21 cellular contexts compared by ENCODE assay signal in genomic region chr6:37512400-37512958, GRCh38. TPM values are rescaled to one million over a fixed set of nuclear protein-coding genes. Genes with fewer than 3 reads are reported as not detected.
DNase-seq lines count a peak whose midpoint lies in the region; ATAC-seq, FAIRE-seq and TF ChIP-seq lines count a peak whose summit lies in the region.
"Had no signal": no experiment of that assay in that cellular context is flagged by ENCODE, and none has a peak within 500 bp of the region (broad histone marks: within the 10 kb centered on the region; RNA-seq: fewer than 3 reads in every experiment).

No MANE protein-coding gene starts in this region.

- H3K4me1 ChIP-seq in H9 (ENCODE audit: insufficient read depth, low read length) = peaks cover 14% of the 10 kb centered on the region; the same call in 1 of the 2 replicates
- H3K4me1 ChIP-seq in astrocyte (ENCODE audit: insufficient read depth, low read length) = peaks cover 10% of the 10 kb centered on the region
- peaks cover 51% of the 10 kb centered on the region for H3K4me1 ChIP-seq in iPS-20b (ENCODE audit: insufficient read depth, low read length)

- H3K27me3 Mint-ChIP-seq in H9 (ENCODE audit: low read depth) (peaks cover 41% of the 10 kb centered on the region), astrocyte (ENCODE audit: low read depth, unreplicated experiment) (peaks cover 54% of the 10 kb centered on the region)
- H3K27me3 Mint-ChIP-seq in stimulated activated memory B cell treated with anti-CD40 and anti-IgM and Interleukin-4, amounts not matched to agents 10 μg/mL and 1 μg/mL and 100 μg/mL, for 72 hours = no peaks in the 10 kb centered on the region
- no peaks in the 10 kb centered on the region for H3K27me3 Mint-ChIP-seq in activated CD8-positive, alpha-beta T cell treated with anti-CD3 and anti-CD28 coated beads, Interleukin-2, amount 10 ng/mL, durations not matched to agents 7 days and 5 days (ENCODE audit: low read depth)

- H3K4me1 Mint-ChIP-seq in H9 (peaks cover 55 to 83% of the 10 kb centered on the region in 2 experiments), astrocyte (ENCODE audit: low read depth, unreplicated experiment) (peaks cover 14% of the 10 kb centered on the region)
- peaks cover 48% of the 10 kb centered on the region for H3K4me1 Mint-ChIP-seq in stimulated activated memory B cell treated with anti-CD40 and anti-IgM and Interleukin-4, amounts not matched to agents 10 μg/mL and 1 μg/mL and 100 μg/mL, for 72 hours
- peaks cover 53% of the 10 kb centered on the region for H3K4me1 Mint-ChIP-seq in activated CD8-positive, alpha-beta T cell treated with anti-CD3 and anti-CD28 coated beads, Interleukin-2, amount 10 ng/mL, durations not matched to agents 7 days and 5 days (ENCODE audit: low read depth)

- WGBS in H9 (ENCODE audit: extremely low coverage, insufficient read length, low lambda C conversion rate) = no CpG with 5 or more reads among the region's 11 CpGs

- H3K4ac ChIP-seq in H9 (ENCODE audit: low read depth, low read length) = no peak overlapping the region

- H2AK5ac ChIP-seq in H9 (ENCODE audit: insufficient read length, low read length) = no peak overlapping the region

- H3K27me3 ChIP-seq in H9 (ENCODE audit: insufficient read depth, low read length) (peaks cover 6% of the 10 kb centered on the region; the same call in 1 of the 2 replicates), astrocyte (ENCODE audit: insufficient read depth, low read length) (peaks cover 26% of the 10 kb centered on the region), iPS-20b (ENCODE audit: insufficient read depth, low read length) (peaks cover 51% of the 10 kb centered on the region)
- H3K27me3 ChIP-seq: MG63 had no signal

- H3K36me3 Mint-ChIP-seq in H9 (ENCODE audit: insufficient read depth in 1 of 3, low read depth in 3 of 3) (peaks cover 0 to 5% (median 0%) of the 10 kb centered on the region in 3 experiments; a peak in 3 of 7 replicates), astrocyte (ENCODE audit: low read depth, unreplicated experiment) (no peaks in the 10 kb centered on the region)
- no peaks in the 10 kb centered on the region for H3K36me3 Mint-ChIP-seq in stimulated activated memory B cell treated with anti-CD40 and anti-IgM and Interleukin-4, amounts not matched to agents 10 μg/mL and 1 μg/mL and 100 μg/mL, for 72 hours
- no peaks in the 10 kb centered on the region for H3K36me3 Mint-ChIP-seq in activated naive CD4-positive, alpha-beta T cell treated with anti-CD3 and anti-CD28 coated beads, Interleukin-2, amount 50 U/mL, for 72 hours
- no peaks in the 10 kb centered on the region for H3K36me3 Mint-ChIP-seq in activated CD8-positive, alpha-beta T cell treated with anti-CD3 and anti-CD28 coated beads, Interleukin-2, amount 10 ng/mL, durations not matched to agents 7 days and 5 days (ENCODE audit: low read depth)
- H3K36me3 Mint-ChIP-seq: type B pancreatic cell had no signal

- CTCF ChIA-PET in activated CD8-positive, alpha-beta T cell treated with anti-CD3 and anti-CD28 coated beads, Interleukin-2, amount 10 ng/mL, durations not matched to agents 7 days and 5 days (lab: Charles Lee) = interaction anchor here (0.9 kb wide), 1 partner anchor 10 kb away, joined by 6 read pairs; no protein-coding TSS in a partner anchor

- no peak overlapping the region for H2BK120ac ChIP-seq in H9 (ENCODE audit: low read depth, low read length, poor library complexity, severe bottlenecking)

- ATAC-seq in stimulated activated memory B cell treated with anti-CD40 and anti-IgM and Interleukin-4, amounts not matched to agents 10 μg/mL and 1 μg/mL and 100 μg/mL, for 72 hours = no peak
- no peak for ATAC-seq in GM21576 (IDR thresholded peaks at IDR 0.05; ENCODE audit: unreplicated experiment)
- ATAC-seq in activated naive CD4-positive, alpha-beta T cell treated with anti-CD3 and anti-CD28 coated beads, Interleukin-2, amount 50 U/mL, for 72 hours = no peak
- no peak for ATAC-seq in activated CD8-positive, alpha-beta T cell treated with anti-CD3 and anti-CD28 coated beads, Interleukin-2, amount 10 ng/mL, durations not matched to agents 7 days and 5 days
- ATAC-seq: left ventricle myocardium superior had no signal

- no peaks in the 10 kb centered on the region for H3K79me1 ChIP-seq in H9 (ENCODE audit: insufficient read depth, low read depth, low read length, poor library complexity, severe bottlenecking)

- H2AFZ ChIP-seq in H9 (ENCODE audit: low read length) = no peak overlapping the region
- no peak overlapping the region for H2AFZ ChIP-seq in astrocyte (ENCODE audit: low read depth, low read length)

- no peak overlapping the region for H3K23ac ChIP-seq in H9 (ENCODE audit: insufficient read length, low read depth, low read length)

- H3K56ac ChIP-seq in H9 (ENCODE audit: insufficient read length, low read depth, low read length) = no peak overlapping the region

- H3K4me3 ChIP-seq in astrocyte (ENCODE audit: insufficient read depth, low read depth, low read length) = no peak overlapping the region
- peak overlapping the region; percentile 55; the same call in 1 of the 2 replicates for H3K4me3 ChIP-seq in iPS-20b (ENCODE audit: low read length)
- H3K4me3 ChIP-seq: MG63, skin epidermis, stomach had no signal

- H3K79me2 ChIP-seq in H9 (ENCODE audit: insufficient read depth, low read length) = no peaks in the 10 kb centered on the region
- H3K79me2 ChIP-seq in astrocyte (ENCODE audit: insufficient read depth, low read length) = no peaks in the 10 kb centered on the region

- no peak overlapping the region for H2BK20ac ChIP-seq in H9 (ENCODE audit: low read depth, low read length, poor library complexity, severe bottlenecking)

- DNase-seq in H9 (peak; percentile 64), astrocyte (ENCODE audit: low read depth) (no peak)
- no peak for DNase-seq in activated naive CD4-positive, alpha-beta T cell treated with anti-CD3 and anti-CD28 coated beads, Interleukin-2, amount 50 U/mL, for 72 hours (ENCODE audit: low spot score in 2 of 2)
- no peak for DNase-seq in activated CD8-positive, alpha-beta T cell treated with anti-CD3 and anti-CD28 coated beads, Interleukin-2, amount 10 ng/mL, durations not matched to agents 7 days and 5 days
- DNase-seq: activated CD4-positive, alpha-beta T cell treated with anti-CD3 and anti-CD28 coated beads, Interleukin-2, amount 50 U/mL, for 1 hour; activated naive CD4-positive, alpha-beta T cell; central memory CD4-positive, alpha-beta T cell; effector CD4-positive, alpha-beta T cell; left ventricle myocardium superior; MG63; NCI-H1436 treated with DMSO at 0.1 percent for 48 hours; NCI-H748 treated with DMSO at 0.1 percent for 48 hours; OCI-M1; SHP77 treated with DMSO at 0.1 percent for 48 hours; stomach had no signal

- no peak overlapping the region for H2BK15ac ChIP-seq in H9 (ENCODE audit: low read depth, low read length)

- POLR2A ChIA-PET in activated CD8-positive, alpha-beta T cell treated with anti-CD3 and anti-CD28 coated beads, Interleukin-2, amount 10 ng/mL, durations not matched to agents 7 days and 5 days (lab: Charles Lee) = interaction anchor here (1.2 to 1.9 kb wide), 2 partner anchors 10 to 80 kb away, joined by 3 to 7 read pairs; partner anchors contain the start of gene CMTR1

- no peaks in the 10 kb centered on the region for H4K20me1 ChIP-seq in H9 (ENCODE audit: control insufficient read depth, insufficient read depth, insufficient read length)
- no peaks in the 10 kb centered on the region for H4K20me1 ChIP-seq in astrocyte (ENCODE audit: insufficient read depth, low read length)

- peak overlapping the region; percentile 10; the same call in 1 of the 2 replicates for H3K14ac ChIP-seq in H9 (ENCODE audit: insufficient read depth, low read length)

- H3K4me3 Mint-ChIP-seq in H9 (peak overlapping the region; percentile 18 to 63), astrocyte (ENCODE audit: unreplicated experiment) (peak overlapping the region; percentile 20)
- H3K4me3 Mint-ChIP-seq in stimulated activated memory B cell treated with anti-CD40 and anti-IgM and Interleukin-4, amounts not matched to agents 10 μg/mL and 1 μg/mL and 100 μg/mL, for 72 hours = no peak overlapping the region
- no peak overlapping the region for H3K4me3 Mint-ChIP-seq in activated CD8-positive, alpha-beta T cell treated with anti-CD3 and anti-CD28 coated beads, Interleukin-2, amount 10 ng/mL, durations not matched to agents 7 days and 5 days
- H3K4me3 Mint-ChIP-seq: type B pancreatic cell had no signal

- H3K27ac Mint-ChIP-seq in H9 (peak overlapping the region in 1 of 3 experiments; percentile 37; a peak in 3 of 7 replicates), astrocyte (ENCODE audit: unreplicated experiment) (no peak overlapping the region)
- peak overlapping the region; percentile 43 for H3K27ac Mint-ChIP-seq in stimulated activated memory B cell treated with anti-CD40 and anti-IgM and Interleukin-4, amounts not matched to agents 10 μg/mL and 1 μg/mL and 100 μg/mL, for 72 hours
- H3K27ac Mint-ChIP-seq in activated naive CD4-positive, alpha-beta T cell treated with anti-CD3 and anti-CD28 coated beads, Interleukin-2, amount 50 U/mL, for 72 hours = no peak overlapping the region
- H3K27ac Mint-ChIP-seq in activated CD8-positive, alpha-beta T cell treated with anti-CD3 and anti-CD28 coated beads, Interleukin-2, amount 10 ng/mL, durations not matched to agents 7 days and 5 days = no peak overlapping the region
- H3K27ac Mint-ChIP-seq: type B pancreatic cell had no signal

- H3K4me2 ChIP-seq in H9 (ENCODE audit: insufficient read depth, insufficient read length, low read length) (peak overlapping the region; percentile 46), astrocyte (ENCODE audit: low read length) (no peak overlapping the region)

- H2BK12ac ChIP-seq in H9 (ENCODE audit: insufficient read length, low read depth, low read length) = no peak overlapping the region

- H3K23me2 ChIP-seq in H9 (ENCODE audit: insufficient read length, low read depth, low read length, poor library complexity, severe bottlenecking) = peaks cover 9% of the 10 kb centered on the region

- H3K9me3 Mint-ChIP-seq in H9 = no peaks in the 10 kb centered on the region; a peak in 2 of 5 replicates
- peaks cover 4% of the 10 kb centered on the region for H3K9me3 Mint-ChIP-seq in astrocyte (ENCODE audit: unreplicated experiment)
- no peaks in the 10 kb centered on the region for H3K9me3 Mint-ChIP-seq in stimulated activated memory B cell treated with anti-CD40 and anti-IgM and Interleukin-4, amounts not matched to agents 10 μg/mL and 1 μg/mL and 100 μg/mL, for 72 hours
- H3K9me3 Mint-ChIP-seq in activated naive CD4-positive, alpha-beta T cell treated with anti-CD3 and anti-CD28 coated beads, Interleukin-2, amount 50 U/mL, for 72 hours = peaks cover 0 to 10% of the 10 kb centered on the region in 2 donors
- H3K9me3 Mint-ChIP-seq in activated CD8-positive, alpha-beta T cell treated with anti-CD3 and anti-CD28 coated beads, Interleukin-2, amount 10 ng/mL, durations not matched to agents 7 days and 5 days (ENCODE audit: insufficient read depth) = no peaks in the 10 kb centered on the region
- H3K9me3 Mint-ChIP-seq: IgD-negative memory B cell, type B pancreatic cell had no signal

- H3K18ac ChIP-seq in H9 (ENCODE audit: insufficient read length, low read depth, low read length) = no peak overlapping the region

- H3K9ac ChIP-seq in H9 (ENCODE audit: extremely low read depth, insufficient read length, low read length) (no peak overlapping the region), astrocyte (ENCODE audit: low read length) (no peak overlapping the region), iPS-20b (ENCODE audit: low read depth, low read length) (peak overlapping the region; percentile 30; the same call in 1 of the 2 replicates)

- H3K36me3 ChIP-seq in astrocyte (ENCODE audit: insufficient read depth, low read length) (no peaks in the 10 kb centered on the region), iPS-20b (ENCODE audit: insufficient read depth, low read depth, low read length) (no peaks in the 10 kb centered on the region)
- H3K36me3 ChIP-seq: MG63, stomach had no signal

- H3K27ac ChIP-seq in H9 (ENCODE audit: insufficient read length, low read depth, low read length) (no peak overlapping the region), astrocyte (ENCODE audit: low read depth, low read length) (no peak overlapping the region), iPS-20b (ENCODE audit: low read length) (no peak overlapping the region)
- H3K27ac ChIP-seq: stomach had no signal

- H3K9me3 ChIP-seq in H9 (ENCODE audit: control insufficient read depth, low read depth, low read length) (no peaks in the 10 kb centered on the region), astrocyte (ENCODE audit: insufficient read depth, low read depth, low read length) (no peaks in the 10 kb centered on the region), iPS-20b (ENCODE audit: insufficient read depth, low read depth, low read length) (no peaks in the 10 kb centered on the region)
- H3K9me3 ChIP-seq: MG63, stomach had no signal

- no peak overlapping the region for H3T11ph ChIP-seq in H9 (ENCODE audit: low read length)

- no peak overlapping the region for H2BK5ac ChIP-seq in H9 (ENCODE audit: insufficient read length, low read length)

- no peak overlapping the region for H4K91ac ChIP-seq in H9 (ENCODE audit: insufficient read length, low read depth, low read length)

- FAIRE-seq in astrocyte (lab: Jason Lieb, UNC) = no peak

- TF ChIP-seq CTCF in H9 (conservative IDR thresholded peaks at IDR 0.05) = no peak
- no peak for TF ChIP-seq CTCF in astrocyte (IDR thresholded peaks at IDR 0.05; ENCODE audit: insufficient read depth, low read depth, low read length)

- H4K8ac ChIP-seq in H9 (replicated peaks; ENCODE audit: insufficient read length, low read depth, low read length) = no peak overlapping the region

- no peak overlapping the region for H4K5ac ChIP-seq in H9 (ENCODE audit: insufficient read length, low read depth, low read length)

RNA-seq across cellular contexts. Expression of gene CCDC167, which starts 12.8 kb away (rescaled TPM):
- total RNA-seq in H9 (2021) (28.0 and 31.9 TPM in 2 replicates), astrocyte (24.0 and 31.9 TPM in 2 replicates)
- 10 to 100 TPM; 53.3 to 68.6 TPM for total RNA-seq in activated naive CD4-positive, alpha-beta T cell treated with anti-CD3 and anti-CD28 coated beads, Interleukin-2, amount 50 U/mL, for 72 hours
- total RNA-seq in activated CD8-positive, alpha-beta T cell treated with anti-CD3 and anti-CD28 coated beads, Interleukin-2, amount 10 ng/mL, durations not matched to agents 7 days and 5 days = 10 to 100 TPM; 64.0 to 69.4 TPM

Comparison
In these comparisons a context has a peak if more than half of its experiments do, and no peak if none do; other contexts are left out.
1. H3K4me3 Mint-ChIP-seq: peak in H9 (2 of 2) and astrocyte (single experiment); none in stimulated activated memory B cell treated with anti-CD40 and anti-IgM and Interleukin-4, amounts not matched to agents 10 μg/mL and 1 μg/mL and 100 μg/mL, for 72 hours (single experiment) and activated CD8-positive, alpha-beta T cell treated with anti-CD3 and anti-CD28 coated beads, Interleukin-2, amount 10 ng/mL, durations not matched to agents 7 days and 5 days (single experiment).